30 cellular contexts compared by ENCODE assay signal in genomic region chr3:177488740-177489139, GRCh38.
"Had no signal": no experiment of that assay in that cellular context is flagged by ENCODE, and none has a peak within 500 bp of the region (broad histone marks: within the 10 kb centered on the region; RNA-seq: fewer than 3 reads in every experiment).

No MANE protein-coding gene starts in this region.

- H3K27me3 ChIP-seq: adrenal gland, heart right ventricle, left lung, neutrophil, ovary, uterus had no signal

- H3K36me3 ChIP-seq: adrenal gland, heart right ventricle, left lung, lower lobe of right lung, neutrophil, ovary, prostate gland, thoracic aorta, uterus had no signal

- DNase-seq: activated CD4-positive, alpha-beta memory T cell treated with anti-CD3 and anti-CD28 coated beads for 36 hours; activated CD4-positive, alpha-beta T cell treated with anti-CD3 and anti-CD28 coated beads, Interleukin-2, amount 10 ng/mL, durations not matched to agents 24 days and 14 days; activated CD8-positive, alpha-beta memory T cell treated with anti-CD3 and anti-CD28 coated beads, Interleukin-2, amount 50 U/mL, for 48 hours; activated naive CD4-positive, alpha-beta T cell; activated naive CD8-positive, alpha-beta T cell treated with anti-CD3 and anti-CD28 coated beads for 36 hours; activated T-cell treated with anti-CD3 and anti-CD28 coated beads, Interleukin-2, amount 50 U/mL, for 4 hours; adrenal gland; aorta; caudate nucleus; endodermal cell; foreskin melanocyte; heart right ventricle; kidney glomerular epithelial cell; left lung; lower lobe of right lung; mesendoderm; ovary; retina; stimulated activated CD4-positive, alpha-beta T cell treated with anti-CD3 and anti-CD28 coated beads, Interleukin-12 subunit alpha, Interleukin-12 subunit beta, amount 100 ng/mL, for 4 hours; stimulated activated CD4-positive, alpha-beta T cell treated with anti-CD3 and anti-CD28 coated beads, Interleukin-4, amount 100 ng/mL, for 1 hour; stimulated activated naive CD8-positive, alpha-beta T cell treated with anti-CD3 and anti-CD28 coated beads, Interleukin-15, Interleukin-2, amounts not matched to agents 100 U/mL and 50 U/mL, for 24 hours; uterus had no signal

- ATAC-seq: activated CD4-positive, CD25-positive, alpha-beta regulatory T cell treated with anti-CD3 and anti-CD28 coated beads, Interleukin-2, amount 50 U/mL, for 24 hours; activated T-cell treated with anti-CD3 and anti-CD28 coated beads, Interleukin-2, amount 50 U/mL, for 4 hours; esophagus mucosa; heart right ventricle; left lung; lower lobe of right lung; sciatic nerve; stimulated activated naive CD8-positive, alpha-beta T cell treated with anti-CD3 and anti-CD28 coated beads, Interleukin-15, Interleukin-2, amounts not matched to agents 100 U/mL and 50 U/mL, for 24 hours had no signal

- H3K9me3 ChIP-seq: adrenal gland, lower lobe of right lung, neutrophil, ovary, prostate gland, uterus had no signal

- H3K4me1 ChIP-seq: prostate gland, uterus had no signal

- H3K4me3 ChIP-seq: adrenal gland, heart right ventricle, left lung, lower lobe of right lung, ovary, prostate gland, skin epidermis, thoracic aorta, uterus had no signal

- H3K27ac ChIP-seq: adrenal gland, heart right ventricle, left lung, lower lobe of right lung, neutrophil, ovary, prostate gland, skin epidermis, thoracic aorta, uterus, VCaP had no signal
